ENCODE assay signal across 20 cellular contexts in genomic region chr16:89221604-89222003, GRCh38. TPM values are rescaled to one million over a fixed set of nuclear protein-coding genes. Genes with fewer than 3 reads are reported as not detected.
A peak's percentile ranks its signal among the peaks of the same experiment; 100 is the strongest.
DNase-seq lines count a peak whose midpoint lies in the region; ATAC-seq, FAIRE-seq and TF ChIP-seq lines count a peak whose summit lies in the region.
"Had no signal": no experiment of that assay in that cellular context is flagged by ENCODE, and none has a peak within 500 bp of the region (broad histone marks: within the 10 kb centered on the region; RNA-seq: fewer than 3 reads in every experiment).

No MANE protein-coding gene starts in this region.

- H4K20me1 ChIP-seq in K562 (replicated peaks; ENCODE audit: control insufficient read depth, insufficient read depth, low read length): no peaks in the 10 kb centered on the region
- H4K20me1 ChIP-seq in PC-9 (ENCODE audit: insufficient read depth): no peaks in the 10 kb centered on the region

- no peaks in the 10 kb centered on the region for H3K9me3 Mint-ChIP-seq in neural crest cell

- peaks cover 4% of the 10 kb centered on the region; the same call in 1 of the 2 replicates for H3F3A ChIP-seq in PC-9 (ENCODE audit: insufficient read depth, low read depth)

- H3K79me2 ChIP-seq in K562 (ENCODE audit: control insufficient read depth, insufficient read depth, low read length) (peaks cover 32% of the 10 kb centered on the region), PC-9 (ENCODE audit: low read depth) (peaks cover 15% of the 10 kb centered on the region)

- peaks cover 4 to 73% of the 10 kb centered on the region in 2 experiments for H3K36me3 ChIP-seq in HEK293 (ENCODE audit: control insufficient read depth in 2 of 2, insufficient read depth in 1 of 2, low read length in 2 of 2)
- peaks cover 59% of the 10 kb centered on the region for H3K36me3 ChIP-seq in K562 (ENCODE audit: control insufficient read depth, insufficient read depth, low read length)
- peaks cover 16% of the 10 kb centered on the region for H3K36me3 ChIP-seq in PC-9 (ENCODE audit: low read depth)

- H2AFZ ChIP-seq in K562 (ENCODE audit: low read depth, low read length) (no peak overlapping the region), PC-9 (no peak overlapping the region)
- H2AFZ ChIP-seq: GM23248 had no signal

- no TSS peak for BruUV-seq in K562 (replicated peaks; lab: Mats Ljungman, UMichigan)
- no TSS peak for BruUV-seq in PC-9 (replicated peaks; lab: Mats Ljungman, UMichigan)

- no peak overlapping the region for H3K9ac ChIP-seq in K562 (ENCODE audit: insufficient read depth in 1 of 2, low read depth in 2 of 2, low read length in 2 of 2)
- H3K9ac ChIP-seq: GM23248 had no signal

- H3K4me3 ChIP-seq in HEK293 (ENCODE audit: low read depth, low read length) (no peak overlapping the region), K562 (no peak overlapping the region), PC-9 (no peak overlapping the region)
- H3K4me3 ChIP-seq: GM23248 had no signal

- H3K4me1 ChIP-seq in HEK293 (ENCODE audit: control insufficient read depth, insufficient read depth, low read length) (no peaks in the 10 kb centered on the region), K562 (replicated peaks in 1 of 2; ENCODE audit: control insufficient read depth in 2 of 2, insufficient read depth in 2 of 2, low read length in 2 of 2) (peaks cover 15 to 23% of the 10 kb centered on the region in 2 experiments; a peak in 4 of 5 replicates), PC-9 (replicated peaks; ENCODE audit: insufficient read depth) (0 out of 2 replicates have a peak, but pooled peaks cover 5% of the 10 kb centered on the region)
- H3K4me1 ChIP-seq: BE2C, Caco-2 had no signal

- H3K9me1 ChIP-seq in K562 (ENCODE audit: control insufficient read depth, insufficient read depth, low read length): no peaks in the 10 kb centered on the region

- no peaks in the 10 kb centered on the region for H3K9me2 ChIP-seq in PC-9 (ENCODE audit: insufficient read depth)

- no peaks in the 10 kb centered on the region for H3K9me3 ChIP-seq in HEK293 (ENCODE audit: control insufficient read depth, insufficient read depth, low read depth, low read length)
- peaks cover 10% of the 10 kb centered on the region for H3K9me3 ChIP-seq in K562 (replicated peaks; ENCODE audit: control insufficient read depth, insufficient read depth, low read depth, low read length)
- no peaks in the 10 kb centered on the region; the same call in 1 of the 2 replicates for H3K9me3 ChIP-seq in PC-9 (ENCODE audit: insufficient read depth, low read depth)
- H3K9me3 ChIP-seq: BE2C, Caco-2 had no signal

- POLR2A ChIA-PET in HEK293 (lab: Yijun Ruan, JAX): no interaction called here
- POLR2A ChIA-PET in K562 (lab: Yijun Ruan, JAX): no interaction called here
- POLR2A ChIA-PET in PC-9 (lab: Charles Lee; ENCODE audit: unreplicated experiment): no interaction called here

- no peak for TF ChIP-seq EP300 in K562 (IDR thresholded peaks at IDR 0.05; ENCODE audit: low read length)

- no peak for DNase-seq in K562 (ENCODE audit: extremely low read depth in 1 of 4, low spot score in 3 of 4)
- no peak for DNase-seq in neural crest cell (ENCODE audit: low read depth, low spot score)
- DNase-seq in SW 1271 (lab: John Stamatoyannopoulos, UW): no peak
- DNase-seq in islet precursor cell: no peak
- no peak for DNase-seq in PC-9
- DNase-seq: ACHN; BE2C; C1 segment of cervical spinal cord; Caco-2; CD4-positive, CD25-positive, alpha-beta regulatory T cell; GM23248; HCEC 1CT; HFFc6 had no signal

- H3K27me3 Mint-ChIP-seq in neural crest cell (ENCODE audit: low read depth): no peaks in the 10 kb centered on the region
- H3K27me3 Mint-ChIP-seq: CD4-positive, CD25-positive, alpha-beta regulatory T cell had no signal

- H3K4me3 Mint-ChIP-seq in neural crest cell: peak overlapping the region; percentile 17
- H3K4me3 Mint-ChIP-seq: HFFc6 had no signal

- H3K36me3 Mint-ChIP-seq in neural crest cell (ENCODE audit: low read depth): peaks cover 18% of the 10 kb centered on the region

- no peak overlapping the region for H3K4me2 ChIP-seq in K562 (ENCODE audit: insufficient read depth, low read length)
- no peak overlapping the region for H3K4me2 ChIP-seq in PC-9

- 0 out of 2 replicates have a peak, but pooled peaks have one; percentile 29 for TF ChIP-seq POLR2A in K562 (conservative IDR thresholded peaks at IDR 0.05)

- WGBS in K562 (ENCODE audit: insufficient coverage, low coverage, missing lambda C conversion rate): 95% methylated on average over 3 of the region's 3 CpGs

- H3K27me3 ChIP-seq in K562 (ENCODE audit: control insufficient read depth in 2 of 2, insufficient read depth in 2 of 2, low read length in 2 of 2) (no peaks in the 10 kb centered on the region), PC-9 (ENCODE audit: insufficient read depth, low read depth) (no peaks in the 10 kb centered on the region)
- H3K27me3 ChIP-seq: BE2C had no signal

- ATAC-seq in K562: no peak

- H3K27ac ChIP-seq in HEK293 (ENCODE audit: extremely low read depth, low read depth, low read length): no peak overlapping the region
- no peak overlapping the region for H3K27ac ChIP-seq in K562 (ENCODE audit: extremely low read depth, low read depth, low read length)
- no peak overlapping the region for H3K27ac ChIP-seq in PC-9
- H3K27ac ChIP-seq: GM23248 had no signal

- intact Hi-C loops in K562 (cut with micrococcal nuclease): no loop called here
- intact Hi-C loops in PC-9 (cut with micrococcal nuclease; ENCODE audit: unreplicated experiment): no loop called here

- TF ChIP-seq CTCF in HEK293 (tag by site-specific recombination; IDR thresholded peaks at IDR 0.05) (no peak), K562 (IDR thresholded peaks at IDR 0.05 in 2 of 3, conservative IDR thresholded peaks at IDR 0.05 in 1 of 3; ENCODE audit: insufficient read depth in 2 of 3, low read depth in 1 of 3, low read length in 3 of 3) (no peak), neural crest cell (conservative IDR thresholded peaks at IDR 0.05) (no peak), PC-9 (conservative IDR thresholded peaks at IDR 0.05) (no peak)

- TF ChIP-seq RAD21 in K562 (CRISPR knock-in tag; conservative IDR thresholded peaks at IDR 0.05 in 1 of 2, IDR thresholded peaks at IDR 0.05 in 1 of 2): no peak

- in situ Hi-C loops in K562 (cut with MboI): no loop called here

- FAIRE-seq in K562 (lab: Jason Lieb, UNC): no peak
- FAIRE-seq: A204.1, D721Med, G401.6, GM12892, GM18507 had no signal

- H3K4me1 Mint-ChIP-seq in neural crest cell: peaks cover 9% of the 10 kb centered on the region

- no peak overlapping the region for H3K27ac Mint-ChIP-seq in neural crest cell (ENCODE audit: unreplicated experiment)
- H3K27ac Mint-ChIP-seq: HFFc6 had no signal

- CTCF ChIA-PET in HEK293 (lab: Yijun Ruan, JAX): no interaction called here
- CTCF ChIA-PET in K562 (lab: Yijun Ruan, JAX; ENCODE audit: low intra/inter-chr PET ratio): no interaction called here
- CTCF ChIA-PET in PC-9 (lab: Charles Lee): no interaction called here

RNA-seq across cellular contexts. Expression of gene ZNF778, which starts 4.1 kb away (rescaled TPM):
- 47.1 and 61.9 TPM in 2 replicates for total RNA-seq in K562 (2011; cell fraction: chromatin; rRNA removed; ENCODE audit: low replicate concordance)
- total RNA-seq in K562 (2011; cell fraction: nucleolus; rRNA removed): 22.5 and 24.7 TPM in 2 replicates
- 21.5 and 25.0 TPM in 2 replicates for total RNA-seq in K562 (2011; cell fraction: nucleoplasm; rRNA removed)
- total RNA-seq in K562 (2014; rRNA removed) (18.3 and 26.8 TPM in 2 replicates), K562 (2014; rRNA removed; fragmentation: Illumina TruSeq; extraction: Trizol) (7.4 and 8.2 TPM in 2 replicates), K562 (2015; rRNA removed; fragmentation: Illumina TruSeq; extraction: Trizol) (6.4 and 7.5 TPM in 2 replicates), K562 (2021) (12.4 and 14.3 TPM in 2 replicates), neural crest cell (13.7 and 15.5 TPM in 2 replicates), PC-9 (2021) (9.5 and 15.7 TPM in 2 replicates)
- polyA plus RNA-seq in K562 (2011; rRNA removed) (6.9 and 9.7 TPM in 2 replicates), K562 (2014; fragmentation: Illumina TruSeq; extraction: Trizol) (7.4 and 7.5 TPM in 2 replicates), K562 (2014; fragmentation: Nextera tagmentation; extraction: Ambion mirVana) (under 1 TPM; 0.70 to 0.80 TPM), K562 (2014; rRNA removed) (33.9 and 60.6 TPM in 2 replicates)
- polyA plus RNA-seq in K562 (2011; cell fraction: cytosol; rRNA removed): 5.1 and 5.2 TPM in 2 replicates
- 12.6 and 18.5 TPM in 2 replicates for polyA plus RNA-seq in K562 (2011; cell fraction: nucleus; rRNA removed)
- 6.3 and 7.9 TPM in 2 replicates for polyA plus RNA-seq in K562 (2012)
- polyA minus RNA-seq in K562 (2011; rRNA and poly(A)+ RNA removed): 16.9 and 19.1 TPM in 2 replicates
- 7.0 and 9.8 TPM in 2 replicates for polyA minus RNA-seq in K562 (2011; cell fraction: cytosol; rRNA and poly(A)+ RNA removed)
- 9.3 and 12.1 TPM in 2 replicates for polyA minus RNA-seq in K562 (2011; cell fraction: nucleus; rRNA and poly(A)+ RNA removed)

RNA-seq across cellular contexts. Expression of gene SLC22A31, which starts 21.3 kb away (rescaled TPM):
- total RNA-seq in K562 (2011; cell fraction: chromatin; rRNA removed; ENCODE audit: low replicate concordance): 1.7 and 10.2 TPM in 2 replicates
- 8.4 and 9.0 TPM in 2 replicates for total RNA-seq in K562 (2011; cell fraction: nucleolus; rRNA removed)
- total RNA-seq in K562 (2011; cell fraction: nucleoplasm; rRNA removed): 3.0 and 3.2 TPM in 2 replicates
- total RNA-seq in K562 (2014; rRNA removed) (0.54 and 0.86 TPM in 2 replicates), K562 (2014; rRNA removed; fragmentation: Illumina TruSeq; extraction: Trizol) (not detected in 2 replicates), K562 (2015; rRNA removed; fragmentation: Illumina TruSeq; extraction: Trizol) (0.15 and 0.29 TPM in 2 replicates), K562 (2021) (1.1 and 1.3 TPM in 2 replicates), neural crest cell (1.3 and 1.4 TPM in 2 replicates), PC-9 (2021) (2.5 and 5.4 TPM in 2 replicates)
- polyA plus RNA-seq in K562 (2011; rRNA removed) (0.39 and 1.9 TPM in 2 replicates), K562 (2014; fragmentation: Illumina TruSeq; extraction: Trizol) (0.36 and 0.47 TPM in 2 replicates), K562 (2014; fragmentation: Nextera tagmentation; extraction: Ambion mirVana) (not detected), K562 (2014; rRNA removed) (2.2 and 2.4 TPM in 2 replicates)
- 0.94 and 0.97 TPM in 2 replicates for polyA plus RNA-seq in K562 (2011; cell fraction: cytosol; rRNA removed)
- 21.9 and 26.1 TPM in 2 replicates for polyA plus RNA-seq in K562 (2011; cell fraction: nucleus; rRNA removed)
- 0.74 and 1.7 TPM in 2 replicates for polyA plus RNA-seq in K562 (2012)
- not detected in 2 replicates for polyA minus RNA-seq in K562 (2011; rRNA and poly(A)+ RNA removed)
- polyA minus RNA-seq in K562 (2011; cell fraction: cytosol; rRNA and poly(A)+ RNA removed): 0.76 TPM in 1 of 2 replicates, not detected in the other
- 1.9 and 3.9 TPM in 2 replicates for polyA minus RNA-seq in K562 (2011; cell fraction: nucleus; rRNA and poly(A)+ RNA removed)
- total RNA-seq: CD4-positive, CD25-positive, alpha-beta regulatory T cell; GM23248; H4; HFFc6 had no signal
- polyA plus RNA-seq: GM23248 had no signal

RNA-seq across cellular contexts. Expression of gene CDH15, which starts 50.1 kb away (rescaled TPM):
- total RNA-seq in K562 (2011; cell fraction: chromatin; rRNA removed; ENCODE audit: low replicate concordance): 0.37 TPM in 1 of 2 replicates, not detected in the other
- 0.33 TPM in 1 of 2 replicates, not detected in the other for total RNA-seq in K562 (2011; cell fraction: nucleolus; rRNA removed)
- not detected in 2 replicates for total RNA-seq in K562 (2011; cell fraction: nucleoplasm; rRNA removed)
- total RNA-seq in K562 (2014; rRNA removed) (0.16 and 0.18 TPM in 2 replicates), K562 (2014; rRNA removed; fragmentation: Illumina TruSeq; extraction: Trizol) (not detected in 2 replicates), K562 (2015; rRNA removed; fragmentation: Illumina TruSeq; extraction: Trizol) (not detected in 2 replicates), K562 (2021) (0.07 and 0.11 TPM in 2 replicates), neural crest cell (not detected in 2 replicates), PC-9 (2021) (not detected in 2 replicates)
- polyA plus RNA-seq in K562 (2011; rRNA removed) (0.03 TPM in 1 of 2 replicates, not detected in the other), K562 (2014; fragmentation: Illumina TruSeq; extraction: Trizol) (not detected in 2 replicates), K562 (2014; fragmentation: Nextera tagmentation; extraction: Ambion mirVana) (not detected), K562 (2014; rRNA removed) (not detected in 2 replicates)
- 0.03 and 0.12 TPM in 2 replicates for polyA plus RNA-seq in K562 (2011; cell fraction: cytosol; rRNA removed)
- 0.08 and 0.09 TPM in 2 replicates for polyA plus RNA-seq in K562 (2011; cell fraction: nucleus; rRNA removed)
- polyA plus RNA-seq in K562 (2012): 0.11 and 0.12 TPM in 2 replicates
- polyA minus RNA-seq in K562 (2011; rRNA and poly(A)+ RNA removed): not detected in 2 replicates
- polyA minus RNA-seq in K562 (2011; cell fraction: cytosol; rRNA and poly(A)+ RNA removed): not detected in 2 replicates
- polyA minus RNA-seq in K562 (2011; cell fraction: nucleus; rRNA and poly(A)+ RNA removed): not detected in 2 replicates
- total RNA-seq: Caco-2, GM23248 had no signal
- polyA plus RNA-seq: CD4-positive, CD25-positive, alpha-beta regulatory T cell had no signal
